24 cellular contexts compared by ENCODE assay signal in genomic region chr7:105376901-105377533, GRCh38.
"Had no signal": no experiment of that assay in that cellular context is flagged by ENCODE, and none has a peak within 500 bp of the region (broad histone marks: within the 10 kb centered on the region; RNA-seq: fewer than 3 reads in every experiment).

No MANE protein-coding gene starts in this region.

- H3K27ac ChIP-seq: brain microvascular endothelial cell, coronary artery, heart right ventricle, spleen, upper lobe of right lung had no signal

- H3K4me3 ChIP-seq: coronary artery, heart right ventricle, lung, spleen, upper lobe of right lung had no signal

- H3K27me3 Mint-ChIP-seq: activated naive CD4-positive, alpha-beta T cell treated with anti-CD3 and anti-CD28 coated beads, Interleukin-2, amount 10 ng/mL, durations not matched to agents 7 days and 5 days; activated naive CD8-positive, alpha-beta T cell treated with anti-CD3 and anti-CD28 coated beads, Interleukin-2, amount 50 U/mL, for 24 hours; central memory CD8-positive, alpha-beta T cell; stimulated activated naive B cell treated with anti-CD40 and anti-IgM and Interleukin-4, amounts not matched to agents 10 μg/mL and 1 μg/mL and 100 μg/mL, for 72 hours had no signal

- H3K9me3 ChIP-seq: heart right ventricle, spleen, upper lobe of right lung had no signal

- DNase-seq: activated CD4-positive, alpha-beta T cell treated with anti-CD3 and anti-CD28 coated beads, Interleukin-2, amount 50 U/mL, for 1 hour; activated CD4-positive, CD25-positive, alpha-beta regulatory T cell treated with anti-CD3 and anti-CD28 coated beads, Interleukin-2, amount 50 U/mL, for 72 hours; activated CD8-positive, alpha-beta memory T cell treated with anti-CD3 and anti-CD28 coated beads, Interleukin-2, amount 50 U/mL, for 4 hours; activated effector memory CD4-positive, alpha-beta T cell treated with Interleukin-2 at 50 U/mL for 16 hours; activated naive CD4-positive, alpha-beta T cell treated with anti-CD3 and anti-CD28 coated beads, Interleukin-2, amount 10 ng/mL, durations not matched to agents 7 days and 5 days; activated naive CD8-positive, alpha-beta T cell treated with anti-CD3 and anti-CD28 coated beads, Interleukin-2, amount 50 U/mL, for 24 hours; activated T-cell treated with anti-CD3 and anti-CD28 coated beads, Interleukin-2, amount 50 U/mL, for 48 hours; anterior cingulate cortex; brain microvascular endothelial cell; heart right ventricle; islet precursor cell; midbrain; occipital lobe; posterior cingulate gyrus; retina; spleen; stimulated activated CD4-positive, alpha-beta T cell treated with anti-CD3 and anti-CD28 coated beads, Interleukin-4, amount 100 ng/mL, for 4 hours; stimulated activated naive B cell treated with anti-CD40 and anti-IgM and Interleukin-4, amounts not matched to agents 10 μg/mL and 1 μg/mL and 100 μg/mL, for 72 hours; upper lobe of right lung had no signal

- H3K4me1 ChIP-seq: heart right ventricle, upper lobe of right lung had no signal

- H3K4me3 Mint-ChIP-seq: activated naive CD4-positive, alpha-beta T cell treated with anti-CD3 and anti-CD28 coated beads, Interleukin-2, amount 10 ng/mL, durations not matched to agents 7 days and 5 days; activated naive CD8-positive, alpha-beta T cell treated with anti-CD3 and anti-CD28 coated beads, Interleukin-2, amount 50 U/mL, for 24 hours; central memory CD8-positive, alpha-beta T cell; stimulated activated naive B cell treated with anti-CD40 and anti-IgM and Interleukin-4, amounts not matched to agents 10 μg/mL and 1 μg/mL and 100 μg/mL, for 72 hours; T-helper 2 cell treated with Interferon-gamma antibody and Interleukin-4, amounts not matched to agents 5 μg/mL and 100 μg/mL, for 36 hours had no signal

- ATAC-seq: activated naive CD8-positive, alpha-beta T cell treated with anti-CD3 and anti-CD28 coated beads, Interleukin-2, amount 50 U/mL, for 24 hours; heart right ventricle; left lobe of liver; stimulated activated naive B cell treated with anti-CD40 and anti-IgM and Interleukin-4, amounts not matched to agents 10 μg/mL and 1 μg/mL and 100 μg/mL, for 72 hours; upper lobe of right lung had no signal

- H3K27me3 ChIP-seq: brain microvascular endothelial cell, heart right ventricle, spleen, upper lobe of right lung had no signal

- H3K36me3 Mint-ChIP-seq: activated naive CD4-positive, alpha-beta T cell treated with anti-CD3 and anti-CD28 coated beads, Interleukin-2, amount 10 ng/mL, durations not matched to agents 7 days and 5 days had no signal

- H3K27ac Mint-ChIP-seq: activated naive CD4-positive, alpha-beta T cell treated with anti-CD3 and anti-CD28 coated beads, Interleukin-2, amount 10 ng/mL, durations not matched to agents 7 days and 5 days; activated naive CD8-positive, alpha-beta T cell treated with anti-CD3 and anti-CD28 coated beads, Interleukin-2, amount 50 U/mL, for 24 hours; T-helper 2 cell treated with Interferon-gamma antibody and Interleukin-4, amounts not matched to agents 5 μg/mL and 100 μg/mL, for 36 hours had no signal

- H3K9me3 Mint-ChIP-seq: activated naive CD4-positive, alpha-beta T cell treated with anti-CD3 and anti-CD28 coated beads, Interleukin-2, amount 10 ng/mL, durations not matched to agents 7 days and 5 days; central memory CD8-positive, alpha-beta T cell; T-helper 2 cell treated with Interferon-gamma antibody and Interleukin-4, amounts not matched to agents 5 μg/mL and 100 μg/mL, for 36 hours had no signal

- H3K36me3 ChIP-seq: brain microvascular endothelial cell, heart right ventricle, spleen, upper lobe of right lung had no signal
